1 cellular context compared by ENCODE assay signal in genomic region chr1:21175324-21175669, GRCh38.
TF ChIP-seq lines count a peak whose summit lies in the region.

No MANE protein-coding gene starts in this region.

TF ChIP-seq in GM12878, 131 proteins besides CTCF, POLR2A, EP300 and RAD21 (continued from another document and continues in another):
- no peak for TF ChIP-seq NFXL1 (IDR thresholded peaks at IDR 0.05; ENCODE audit: borderline replicate concordance)
- TF ChIP-seq MTA2 (IDR thresholded peaks at IDR 0.05; ENCODE audit: low read depth), result peak; percentile 43; the same call in 1 of the 2 replicates
- no peak for TF ChIP-seq MEF2B (IDR thresholded peaks at IDR 0.05; ENCODE audit: partially characterized antibody, poor library complexity, severe bottlenecking)
- TF ChIP-seq PRDM15 (CRISPR knock-in tag; IDR thresholded peaks at IDR 0.05), result no peak
- TF ChIP-seq NR2C2 (IDR thresholded peaks at IDR 0.05; ENCODE audit: borderline replicate concordance, control insufficient read depth, insufficient read length, low read depth), result no peak
- TF ChIP-seq PAX5 (IDR thresholded peaks at IDR 0.05; ENCODE audit: borderline replicate concordance, low read depth, low read length), result no peak
- no peak for TF ChIP-seq YBX1 (IDR thresholded peaks at IDR 0.05)
- TF ChIP-seq MXI1 (IDR thresholded peaks at IDR 0.05; ENCODE audit: low read depth, low read length), result no peak
- peak; percentile 52; the same call in 1 of the 2 replicates for TF ChIP-seq CBFB (IDR thresholded peaks at IDR 0.05; ENCODE audit: low read depth)
- TF ChIP-seq SREBF1 (IDR thresholded peaks at IDR 0.05; ENCODE audit: low read length), result no peak
- TF ChIP-seq SUPT20H (IDR thresholded peaks at IDR 0.05; ENCODE audit: borderline replicate concordance, control insufficient read depth, low read depth, low read length), result no peak
- no peak for TF ChIP-seq STAT1 (conservative IDR thresholded peaks at IDR 0.05)
- TF ChIP-seq RB1 (IDR thresholded peaks at IDR 0.05; ENCODE audit: borderline replicate concordance), result no peak
- TF ChIP-seq ZNF592 (IDR thresholded peaks at IDR 0.05), result no peak
- no peak for TF ChIP-seq E2F8 (IDR thresholded peaks at IDR 0.05; ENCODE audit: low read depth, partially characterized antibody)
- no peak for TF ChIP-seq MLLT1 (IDR thresholded peaks at IDR 0.05)
- TF ChIP-seq NRF1 (conservative IDR thresholded peaks at IDR 0.05; ENCODE audit: low read depth, low read length), result no peak
- no peak for TF ChIP-seq REST (IDR thresholded peaks at IDR 0.05; ENCODE audit: low read depth, low read length)
- no peak for TF ChIP-seq GABPA (IDR thresholded peaks at IDR 0.05; ENCODE audit: low read depth)
- no peak for TF ChIP-seq SREBF2 (IDR thresholded peaks at IDR 0.05; ENCODE audit: low read length)
- TF ChIP-seq ZBTB40 (IDR thresholded peaks at IDR 0.05; ENCODE audit: borderline replicate concordance), result no peak
- TF ChIP-seq SRF (IDR thresholded peaks at IDR 0.05; ENCODE audit: low read depth in 2 of 2, low read length in 2 of 2), result no peak
- TF ChIP-seq PML (IDR thresholded peaks at IDR 0.05; ENCODE audit: low read length), result no peak
- TF ChIP-seq HDAC6 (IDR thresholded peaks at IDR 0.05; ENCODE audit: unreplicated experiment), result no peak
- TF ChIP-seq ESRRA (IDR thresholded peaks at IDR 0.05; ENCODE audit: low read length), result no peak
- TF ChIP-seq SMAD1 (IDR thresholded peaks at IDR 0.05; ENCODE audit: low read depth, partially characterized antibody), result no peak
- no peak for TF ChIP-seq CREM (IDR thresholded peaks at IDR 0.05; ENCODE audit: low read depth)
- peak in 1 of 2 experiments; percentile 32; a peak in 1 of 3 replicates for TF ChIP-seq EGR1 (IDR thresholded peaks at IDR 0.05; ENCODE audit: borderline replicate concordance in 1 of 2, low read depth in 2 of 2, low read length in 2 of 2)
- TF ChIP-seq SMAD5 (IDR thresholded peaks at IDR 0.05; ENCODE audit: low read depth), result no peak
- no peak for TF ChIP-seq POU2F2 (IDR thresholded peaks at IDR 0.05; ENCODE audit: borderline replicate concordance, low read depth, low read length)
- TF ChIP-seq NBN (IDR thresholded peaks at IDR 0.05), result no peak
- no peak for TF ChIP-seq HSF1 (IDR thresholded peaks at IDR 0.05; ENCODE audit: low read depth, low read length)
- TF ChIP-seq GATAD2B (conservative IDR thresholded peaks at IDR 0.05; ENCODE audit: low read depth), result no peak
- no peak for TF ChIP-seq SMARCA5 (IDR thresholded peaks at IDR 0.05)
- no peak for TF ChIP-seq HCFC1 (IDR thresholded peaks at IDR 0.05; ENCODE audit: low read length)
- no peak for TF ChIP-seq CHD4 (IDR thresholded peaks at IDR 0.05)
- TF ChIP-seq E2F4 (IDR thresholded peaks at IDR 0.05; ENCODE audit: low read depth, low read length), result no peak
- no peak for TF ChIP-seq KLF5 (IDR thresholded peaks at IDR 0.05; ENCODE audit: partially characterized antibody)
- TF ChIP-seq NFIC (IDR thresholded peaks at IDR 0.05; ENCODE audit: low read depth, low read length), result no peak
